Comparison of ENCODE assay signal across 28 cellular contexts in the genomic region with DNA sequence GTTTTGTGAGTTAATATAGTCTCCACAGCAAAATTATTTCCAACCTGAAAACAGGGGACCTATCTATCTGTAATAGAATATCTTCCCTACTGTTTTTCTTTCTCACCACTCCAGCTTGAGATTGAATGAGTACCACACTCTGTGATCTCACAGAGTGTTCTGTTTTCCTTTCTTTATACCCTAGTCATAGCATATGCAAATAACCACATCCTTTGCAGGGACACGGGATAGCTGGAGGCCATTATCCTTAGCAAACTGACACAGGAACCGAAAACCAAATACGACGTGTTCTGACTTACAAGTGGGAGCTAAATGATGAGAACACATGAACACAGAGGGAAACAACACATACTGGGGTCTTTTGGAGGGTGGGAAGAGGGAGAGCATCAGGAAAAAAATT.
DNase-seq lines count a peak whose midpoint lies in the region; ATAC-seq and TF ChIP-seq lines count a peak whose summit lies in the region.
"Had no signal": no experiment of that assay in that cellular context is flagged by ENCODE, and none has a peak within 500 bp of the region (broad histone marks: within the 10 kb centered on the region; RNA-seq: fewer than 3 reads in every experiment).

No MANE protein-coding gene starts in this region.

- no peaks in the 10 kb centered on the region for H3K27me3 Mint-ChIP-seq in T-cell
- H3K27me3 Mint-ChIP-seq: activated naive CD8-positive, alpha-beta T cell treated with anti-CD3 and anti-CD28 coated beads, Interleukin-2, amount 50 U/mL, for 24 hours; dendritic cell treated with granulocyte-macrophage colony-stimulating factor and Interleukin-4, amounts not matched to agents 40 ng/mL and 50 ng/mL, for 4 days; stimulated activated memory B cell treated with anti-CD40 and anti-IgM and Interleukin-4, amounts not matched to agents 10 μg/mL and 1 μg/mL and 100 μg/mL, for 72 hours had no signal

- H3K4me3 Mint-ChIP-seq in T-cell: no peak overlapping the region
- H3K4me3 Mint-ChIP-seq: activated naive CD8-positive, alpha-beta T cell treated with anti-CD3 and anti-CD28 coated beads, Interleukin-2, amount 50 U/mL, for 24 hours; dendritic cell treated with granulocyte-macrophage colony-stimulating factor and Interleukin-4, amounts not matched to agents 40 ng/mL and 50 ng/mL, for 4 days; stimulated activated memory B cell treated with anti-CD40 and anti-IgM and Interleukin-4, amounts not matched to agents 10 μg/mL and 1 μg/mL and 100 μg/mL, for 72 hours had no signal

- H3K9me3 ChIP-seq in left ventricle myocardium inferior (replicated peaks): peaks cover 4% of the 10 kb centered on the region
- no peaks in the 10 kb centered on the region for H3K9me3 ChIP-seq in esophagus muscularis mucosa
- H3K9me3 ChIP-seq: A549, BE2C, neutrophil, suprapubic skin had no signal

- no peak for TF ChIP-seq EP300 in esophagus muscularis mucosa (IDR thresholded peaks at IDR 0.05)

- no peak for TF ChIP-seq CTCF in left ventricle myocardium inferior (IDR thresholded peaks at IDR 0.05; ENCODE audit: borderline replicate concordance)
- no peak for TF ChIP-seq CTCF in esophagus muscularis mucosa (IDR thresholded peaks at IDR 0.05)

- ATAC-seq in T-cell (replicated peaks in 1 of 4): no peak
- ATAC-seq: A549; activated naive CD8-positive, alpha-beta T cell treated with anti-CD3 and anti-CD28 coated beads, Interleukin-2, amount 50 U/mL, for 24 hours; GM12878; left colon; stimulated activated memory B cell treated with anti-CD40 and anti-IgM and Interleukin-4, amounts not matched to agents 10 μg/mL and 1 μg/mL and 100 μg/mL, for 72 hours had no signal

- no peak for TF ChIP-seq POLR2A in esophagus muscularis mucosa (IDR thresholded peaks at IDR 0.05; ENCODE audit: low read depth)

- no peaks in the 10 kb centered on the region for H3K36me3 ChIP-seq in left ventricle myocardium inferior
- no peaks in the 10 kb centered on the region for H3K36me3 ChIP-seq in esophagus muscularis mucosa
- H3K36me3 ChIP-seq: BE2C, heart right ventricle, neutrophil, spleen, suprapubic skin had no signal

- intact Hi-C loops in left ventricle myocardium inferior (cut with micrococcal nuclease) (no loop called here), cardiac septum (cut with DNase I) (no loop called here), esophagus muscularis mucosa (cut with DNase I) (loop anchor here (10.0 kb wide), 2 partner anchors 122 to 288 kb away; no protein-coding TSS in a partner anchor)

- no peaks in the 10 kb centered on the region for H3K36me3 Mint-ChIP-seq in T-cell
- H3K36me3 Mint-ChIP-seq: stimulated activated memory B cell treated with anti-CD40 and anti-IgM and Interleukin-4, amounts not matched to agents 10 μg/mL and 1 μg/mL and 100 μg/mL, for 72 hours had no signal

- H3K27ac ChIP-seq in left ventricle myocardium inferior (replicated peaks) (peak overlapping the region; percentile 43), esophagus muscularis mucosa (replicated peaks in 1 of 4) (peak overlapping the region; percentile 7 to 38 (median 38))
- H3K27ac ChIP-seq: A549, neutrophil, spleen, suprapubic skin had no signal

- no peaks in the 10 kb centered on the region for H3K9me3 Mint-ChIP-seq in T-cell
- H3K9me3 Mint-ChIP-seq: activated naive CD8-positive, alpha-beta T cell treated with anti-CD3 and anti-CD28 coated beads, Interleukin-2, amount 50 U/mL, for 24 hours; dendritic cell treated with granulocyte-macrophage colony-stimulating factor and Interleukin-4, amounts not matched to agents 40 ng/mL and 50 ng/mL, for 4 days had no signal

- no peak overlapping the region for H3K27ac Mint-ChIP-seq in T-cell
- H3K27ac Mint-ChIP-seq: activated naive CD8-positive, alpha-beta T cell treated with anti-CD3 and anti-CD28 coated beads, Interleukin-2, amount 50 U/mL, for 24 hours; dendritic cell treated with granulocyte-macrophage colony-stimulating factor and Interleukin-4, amounts not matched to agents 40 ng/mL and 50 ng/mL, for 4 days; stimulated activated memory B cell treated with anti-CD40 and anti-IgM and Interleukin-4, amounts not matched to agents 10 μg/mL and 1 μg/mL and 100 μg/mL, for 72 hours had no signal

- H3K4me3 ChIP-seq in left ventricle myocardium inferior: no peak overlapping the region
- H3K4me3 ChIP-seq in esophagus muscularis mucosa: no peak overlapping the region
- H3K4me3 ChIP-seq: A549, GM12878, heart right ventricle, spleen, suprapubic skin had no signal

- CTCF ChIA-PET in T-cell (lab: Charles Lee): no interaction called here

- POLR2A ChIA-PET in T-cell (lab: Charles Lee): no interaction called here

- no peaks in the 10 kb centered on the region for H3K4me1 Mint-ChIP-seq in T-cell
- H3K4me1 Mint-ChIP-seq: activated naive CD8-positive, alpha-beta T cell treated with anti-CD3 and anti-CD28 coated beads, Interleukin-2, amount 50 U/mL, for 24 hours; stimulated activated memory B cell treated with anti-CD40 and anti-IgM and Interleukin-4, amounts not matched to agents 10 μg/mL and 1 μg/mL and 100 μg/mL, for 72 hours had no signal

- H3K27me3 ChIP-seq in left ventricle myocardium inferior (ENCODE audit: low read depth) (no peaks in the 10 kb centered on the region), esophagus muscularis mucosa (no peaks in the 10 kb centered on the region)
- H3K27me3 ChIP-seq: BE2C, heart right ventricle, neutrophil, spleen, suprapubic skin had no signal

- DNase-seq in left ventricle myocardium inferior (no peak), cardiac septum (ENCODE audit: low spot score) (no peak), NCI-H526 treated with DMSO at 0.1 percent for 48 hours (lab: John Stamatoyannopoulos, UW) (peak; percentile 77), esophagus muscularis mucosa (ENCODE audit: extremely low spot score) (no peak), NCI-H1105 (lab: John Stamatoyannopoulos, UW) (no peak), NCI-H2171 treated with DMSO at 0.1 percent for 48 hours (lab: John Stamatoyannopoulos, UW) (no peak), T-cell (no peak), NOMO-1 treated with DMSO at 0.1 percent for 48 hours (lab: John Stamatoyannopoulos, UW; ENCODE audit: unreplicated experiment) (no peak)
- DNase-seq: activated CD4-positive, alpha-beta T cell treated with anti-CD3 and anti-CD28 coated beads for 1 hour; activated CD8-positive, alpha-beta memory T cell treated with anti-CD3 and anti-CD28 coated beads for 24 hours; activated gamma-delta T cell treated with Interleukin-2 at 50 U/mL for 16 hours; activated naive CD8-positive, alpha-beta T cell treated with anti-CD3 and anti-CD28 coated beads, Interleukin-2, amount 50 U/mL, for 24 hours; activated T-cell treated with anti-CD3 and anti-CD28 coated beads, Interleukin-2, amount 50 U/mL, for 1 hour; BE2C; H7; heart right ventricle; Kasumi-1; left colon; mesenchymal stem cell; NCI-H187 treated with DMSO at 0.1 percent for 48 hours; spleen; stimulated activated CD4-positive, alpha-beta T cell treated with anti-CD3 and anti-CD28 coated beads, Interleukin-4, amount 100 ng/mL, for 1 hour had no signal

- WGBS in esophagus muscularis mucosa: 87% methylated on average over 4 of the region's 4 CpGs

- H3K4me1 ChIP-seq in left ventricle myocardium inferior (peaks cover 78% of the 10 kb centered on the region), esophagus muscularis mucosa (peaks cover 25 to 51% (median 35%) of the 10 kb centered on the region in 4 donors)
- H3K4me1 ChIP-seq: A549, spleen, suprapubic skin had no signal
